ENCODE assay signal across 26 cellular contexts in genomic region chr7:1033546-1034145, GRCh38. TPM values are rescaled to one million over a fixed set of nuclear protein-coding genes. Genes with fewer than 3 reads are reported as not detected.
DNase-seq lines count a peak whose midpoint lies in the region; ATAC-seq lines count a peak whose summit lies in the region.
"Had no signal": no experiment of that assay in that cellular context is flagged by ENCODE, and none has a peak within 500 bp of the region (broad histone marks: within the 10 kb centered on the region; RNA-seq: fewer than 3 reads in every experiment).

No MANE protein-coding gene starts in this region.

- peaks cover 0 to 2% (median 0%) of the 10 kb centered on the region in 7 donors for H3K9me3 Mint-ChIP-seq in CD4-positive, CD25-positive, alpha-beta regulatory T cell
- H3K9me3 Mint-ChIP-seq: type B pancreatic cell had no signal

- H3K79me1 ChIP-seq in trophoblast cell (ENCODE audit: low read length): peaks cover 3% of the 10 kb centered on the region

- no peak overlapping the region for H3K14ac ChIP-seq in trophoblast cell (ENCODE audit: low read length)

- H2BK12ac ChIP-seq in trophoblast cell (ENCODE audit: low read length): no peak overlapping the region

- no peak overlapping the region for H2BK120ac ChIP-seq in trophoblast cell (ENCODE audit: insufficient read depth, low read length, poor library complexity)

- peaks cover 32% of the 10 kb centered on the region for H3K4me1 ChIP-seq in CD4-positive, CD25-positive, alpha-beta regulatory T cell (ENCODE audit: control insufficient read depth, insufficient read depth, low read length, poor library complexity, severe bottlenecking)
- peaks cover 8 to 10% of the 10 kb centered on the region in 2 experiments for H3K4me1 ChIP-seq in trophoblast cell (ENCODE audit: control insufficient read depth in 1 of 2, insufficient read depth in 2 of 2, low read length in 2 of 2)

- no peaks in the 10 kb centered on the region for H3K9me3 ChIP-seq in CD4-positive, CD25-positive, alpha-beta regulatory T cell (ENCODE audit: control insufficient read depth in 2 of 2, low read length in 2 of 2)
- peaks cover 11% of the 10 kb centered on the region for H3K9me3 ChIP-seq in trophoblast cell (ENCODE audit: insufficient read depth, low read depth, low read length)
- H3K9me3 ChIP-seq: heart right ventricle, MG63, pancreas had no signal

- DNase-seq in activated CD4-positive, alpha-beta T cell treated with anti-CD3 and anti-CD28 coated beads, Interleukin-2, amount 50 U/mL, for 1 hour: peak; percentile 23
- no peak for DNase-seq in activated CD4-positive, alpha-beta T cell treated with anti-CD3 and anti-CD28 coated beads for 4 hours
- DNase-seq in CD4-positive, CD25-positive, alpha-beta regulatory T cell: peak; percentile 24 to 74 (median 60)
- DNase-seq in T-helper 2 cell: peak in 3 of 5 experiments; percentile 38 to 78 (median 64)
- peak; percentile 31 for DNase-seq in effector CD4-positive, alpha-beta T cell
- no peak for DNase-seq in NCI-H748 (lab: John Stamatoyannopoulos, UW; ENCODE audit: unreplicated experiment)
- no peak for DNase-seq in stimulated activated CD4-positive, alpha-beta T cell treated with anti-CD3 and anti-CD28 coated beads, Interleukin-2, amount 100 ng/mL, for 24 hours
- DNase-seq in trophoblast cell: no peak
- DNase-seq: cerebellar nuclear complex; erythroblast; foreskin fibroblast; heart right ventricle; MG63; naive B cell; NCI-H1417 treated with DMSO at 0.1 percent for 48 hours; NCI-H748 treated with DMSO at 0.1 percent for 48 hours; Right ventricle myocardium superior; stimulated activated CD4-positive, alpha-beta T cell treated with anti-CD3 and anti-CD28 coated beads, Interleukin-12 subunit alpha, Interleukin-12 subunit beta, amount 100 ng/mL, for 4 hours had no signal

- H3K27ac ChIP-seq in CD4-positive, CD25-positive, alpha-beta regulatory T cell (ENCODE audit: insufficient read depth, low read length, poor library complexity, severe bottlenecking): peak overlapping the region; percentile 42
- H3K27ac ChIP-seq in trophoblast cell (ENCODE audit: low read depth, low read length): no peak overlapping the region
- H3K27ac ChIP-seq: heart right ventricle, pancreas, VCaP had no signal

- no peak overlapping the region for H3K4me2 ChIP-seq in trophoblast cell (ENCODE audit: low read length)

- H3K4me3 Mint-ChIP-seq in CD4-positive, CD25-positive, alpha-beta regulatory T cell: peak overlapping the region in 3 of 4 donors; percentile 65 to 77 (median 76)
- H3K4me3 Mint-ChIP-seq: type B pancreatic cell had no signal

- H2AK5ac ChIP-seq in trophoblast cell (ENCODE audit: low read length): no peak overlapping the region

- H3K27me3 Mint-ChIP-seq in CD4-positive, CD25-positive, alpha-beta regulatory T cell: no peaks in the 10 kb centered on the region
- H3K27me3 Mint-ChIP-seq: type B pancreatic cell had no signal

- no peaks in the 10 kb centered on the region for H3K79me2 ChIP-seq in trophoblast cell (ENCODE audit: control insufficient read depth, insufficient read depth, low read length, poor library complexity)

- peak in 1 of 2 donors; percentile 30 for ATAC-seq in CD4-positive, CD25-positive, alpha-beta regulatory T cell (ENCODE audit: low read depth in 2 of 2)
- ATAC-seq: HCT116, heart right ventricle, left lobe of liver, pancreas, right cardiac atrium had no signal

- no peaks in the 10 kb centered on the region for H3K27me3 ChIP-seq in CD4-positive, CD25-positive, alpha-beta regulatory T cell (ENCODE audit: control insufficient read depth, insufficient read depth, low read length)
- H3K27me3 ChIP-seq in trophoblast cell (ENCODE audit: insufficient read depth, low read length): no peaks in the 10 kb centered on the region
- H3K27me3 ChIP-seq: heart right ventricle, MG63, pancreas had no signal

- peak overlapping the region; percentile 64 to 90 (median 90) for H3K27ac Mint-ChIP-seq in CD4-positive, CD25-positive, alpha-beta regulatory T cell
- H3K27ac Mint-ChIP-seq: type B pancreatic cell had no signal

- no peak overlapping the region for H2BK5ac ChIP-seq in trophoblast cell (ENCODE audit: low read depth, low read length, poor library complexity)

- H3K36me3 ChIP-seq in CD4-positive, CD25-positive, alpha-beta regulatory T cell (ENCODE audit: control insufficient read depth, insufficient read depth, low read length): no peaks in the 10 kb centered on the region
- H3K36me3 ChIP-seq in trophoblast cell (ENCODE audit: control insufficient read depth in 1 of 2, insufficient read depth in 2 of 2, low read length in 2 of 2): no peaks in the 10 kb centered on the region
- H3K36me3 ChIP-seq: heart right ventricle, MG63, pancreas had no signal

- H3K4ac ChIP-seq in trophoblast cell (ENCODE audit: low read depth, low read length): no peak overlapping the region

- H2AFZ ChIP-seq in trophoblast cell (ENCODE audit: insufficient read depth, low read length, poor library complexity): no peak overlapping the region

- no peak overlapping the region for H4K8ac ChIP-seq in trophoblast cell (ENCODE audit: low read depth, low read length)

- H3K4me3 ChIP-seq in CD4-positive, CD25-positive, alpha-beta regulatory T cell (ENCODE audit: low read depth, low read length): peak overlapping the region; percentile 41
- H3K4me3 ChIP-seq in trophoblast cell (ENCODE audit: low read depth, low read length): no peak overlapping the region
- H3K4me3 ChIP-seq: heart right ventricle, MG63, pancreas had no signal

- peaks cover 8 to 55% (median 30%) of the 10 kb centered on the region in 4 donors for H3K4me1 Mint-ChIP-seq in CD4-positive, CD25-positive, alpha-beta regulatory T cell

- H3K23ac ChIP-seq in trophoblast cell (ENCODE audit: low read length): no peak overlapping the region

- WGBS in trophoblast cell (ENCODE audit: extremely low coverage, insufficient coverage, insufficient read length): no CpG with 5 or more reads among the region's 20 CpGs

- H4K91ac ChIP-seq in trophoblast cell (ENCODE audit: low read depth, low read length): no peak overlapping the region

- no peak overlapping the region for H4K12ac ChIP-seq in trophoblast cell (ENCODE audit: low read depth, low read length)

- no peaks in the 10 kb centered on the region for H3K36me3 Mint-ChIP-seq in CD4-positive, CD25-positive, alpha-beta regulatory T cell
- H3K36me3 Mint-ChIP-seq: naive B cell had no signal

- no peak overlapping the region for H3K9ac ChIP-seq in trophoblast cell (ENCODE audit: low read length)

- H3K18ac ChIP-seq in trophoblast cell (ENCODE audit: low read length): no peak overlapping the region

RNA-seq across cellular contexts. Expression of gene GPR146, which starts 10.7 kb away (rescaled TPM):
- total RNA-seq in CD4-positive, CD25-positive, alpha-beta regulatory T cell: 21.5 TPM
- polyA plus RNA-seq in CD4-positive, CD25-positive, alpha-beta regulatory T cell: 10 to 100 TPM; 14.1 to 26.4 (median 19.4) TPM
- polyA plus RNA-seq in trophoblast cell (2013): 5.6 and 6.0 TPM in 2 replicates

RNA-seq across cellular contexts. Expression of gene CYP2W1, which starts 50.7 kb away (rescaled TPM):
- not detected for total RNA-seq in CD4-positive, CD25-positive, alpha-beta regulatory T cell
- polyA plus RNA-seq in CD4-positive, CD25-positive, alpha-beta regulatory T cell: not detected
- polyA plus RNA-seq in trophoblast cell (2013): 0.01 TPM in 1 of 2 replicates, not detected in the other
- total RNA-seq: astrocyte, heart right ventricle, mesenteric fat pad, right cardiac atrium, Right ventricle myocardium superior had no signal
- polyA plus RNA-seq: heart right ventricle, right cardiac atrium had no signal

RNA-seq across cellular contexts. Expression of gene GPER1, which starts 54.3 kb away (rescaled TPM):
- total RNA-seq in CD4-positive, CD25-positive, alpha-beta regulatory T cell: not detected
- polyA plus RNA-seq in CD4-positive, CD25-positive, alpha-beta regulatory T cell: under 1 TPM in 1 of 4 donors, not detected in 3; 0.10 TPM
- polyA plus RNA-seq in trophoblast cell (2013): 5.2 and 5.3 TPM in 2 replicates

RNA-seq across cellular contexts. Expression of gene COX19, which starts 58.3 kb away (rescaled TPM):
- 36.8 TPM for total RNA-seq in CD4-positive, CD25-positive, alpha-beta regulatory T cell
- polyA plus RNA-seq in CD4-positive, CD25-positive, alpha-beta regulatory T cell: 10 to 100 TPM; 18.3 to 30.4 (median 24.8) TPM
- 8.3 and 8.4 TPM in 2 replicates for polyA plus RNA-seq in trophoblast cell (2013)

Comparison
In these comparisons a context has a peak if more than half of its experiments do, and no peak if none do; other contexts are left out.
1. DNase-seq: peak in activated CD4-positive, alpha-beta T cell treated with anti-CD3 and anti-CD28 coated beads, Interleukin-2, amount 50 U/mL, for 1 hour (single experiment), CD4-positive, CD25-positive, alpha-beta regulatory T cell (3 of 3), T-helper 2 cell (3 of 5) and effector CD4-positive, alpha-beta T cell (single experiment); none in activated CD4-positive, alpha-beta T cell treated with anti-CD3 and anti-CD28 coated beads for 4 hours (0 of 2), NCI-H748 (single experiment), stimulated activated CD4-positive, alpha-beta T cell treated with anti-CD3 and anti-CD28 coated beads, Interleukin-2, amount 100 ng/mL, for 24 hours (0 of 2) and trophoblast cell (0 of 2).